In the genomic region with DNA sequence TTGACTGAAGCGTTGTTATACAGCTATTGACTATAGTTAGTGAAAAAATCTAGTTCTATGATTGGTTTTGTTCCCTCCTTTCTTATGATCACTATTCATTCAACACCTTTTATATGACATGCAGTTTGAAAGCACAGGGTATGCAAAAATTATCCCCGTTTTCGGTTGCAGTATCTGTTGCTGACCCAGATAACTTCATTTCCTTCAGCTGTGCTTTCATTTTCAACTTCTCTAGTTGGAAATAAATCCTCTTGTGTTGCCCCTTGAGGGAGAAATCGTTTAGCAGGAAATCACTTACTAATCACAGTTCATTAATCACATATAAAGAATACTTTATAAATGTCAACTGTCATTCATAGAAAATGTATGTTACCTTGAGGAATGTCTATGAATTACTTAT, we compare ENCODE assay signal across 9 cellular contexts. TPM values are rescaled to one million over a fixed set of nuclear protein-coding genes. Genes with fewer than 3 reads are reported as not detected.
DNase-seq lines count a peak whose midpoint lies in the region; ATAC-seq and TF ChIP-seq lines count a peak whose summit lies in the region.
"Had no signal": no experiment of that assay in that cellular context is flagged by ENCODE, and none has a peak within 500 bp of the region (broad histone marks: within the 10 kb centered on the region; RNA-seq: fewer than 3 reads in every experiment).

No MANE protein-coding gene starts in this region.

- peak overlapping the region; percentile 40 for H3K27ac Mint-ChIP-seq in activated T-helper 2 cell treated with anti-CD3 and anti-CD28 coated beads, Interferon-gamma antibody, Interleukin-2, Interleukin-4, amounts not matched to agents 10 μg/mL and 5 μg/mL and 100 μg/mL, durations not matched to agents 14 hours and 24 hours and 36 hours

- peaks cover 0 to 11% (median 2%) of the 10 kb centered on the region in 12 donors for H3K9me3 ChIP-seq in heart left ventricle
- H3K9me3 ChIP-seq in thoracic aorta: peaks cover 5% of the 10 kb centered on the region

- TF ChIP-seq POLR2A in heart left ventricle (IDR thresholded peaks at IDR 0.05): no peak

- intact Hi-C loops in heart left ventricle (cut with DNase I): loop anchor here in 3 of 10 donors (5.0 to 10.0 kb wide), 3 partner anchors 47 to 111 kb away; no protein-coding TSS in a partner anchor
- intact Hi-C loops in Right ventricle myocardium inferior (cut with DNase I): no loop called here
- intact Hi-C loops in activated T-helper 2 cell treated with anti-CD3 and anti-CD28 coated beads, Interferon-gamma antibody, Interleukin-2, Interleukin-4, amounts not matched to agents 10 μg/mL and 5 μg/mL and 100 μg/mL, durations not matched to agents 14 hours and 24 hours and 36 hours (cut with micrococcal nuclease): loop anchor here (2.0 to 5.0 kb wide), 3 partner anchors 25 to 117 kb away; no protein-coding TSS in a partner anchor

- H3K27ac ChIP-seq in heart left ventricle (peak overlapping the region in 11 of 12 donors; percentile 9 to 78 (median 24)), thoracic aorta (peak overlapping the region; percentile 75 to 84)

- H3K36me3 Mint-ChIP-seq in activated T-helper 2 cell treated with anti-CD3 and anti-CD28 coated beads, Interferon-gamma antibody, Interleukin-2, Interleukin-4, amounts not matched to agents 10 μg/mL and 5 μg/mL and 100 μg/mL, durations not matched to agents 14 hours and 24 hours and 36 hours (ENCODE audit: low read depth): peaks cover 36% of the 10 kb centered on the region

- H3K4me3 Mint-ChIP-seq in activated T-helper 2 cell treated with anti-CD3 and anti-CD28 coated beads, Interferon-gamma antibody, Interleukin-2, Interleukin-4, amounts not matched to agents 10 μg/mL and 5 μg/mL and 100 μg/mL, durations not matched to agents 14 hours and 24 hours and 36 hours (ENCODE audit: low read depth): peak overlapping the region; percentile 17

- TF ChIP-seq CTCF in heart left ventricle (IDR thresholded peaks at IDR 0.05) (no peak), thoracic aorta (IDR thresholded peaks at IDR 0.05) (no peak), GM13977 (IDR thresholded peaks at IDR 0.05; ENCODE audit: extremely low read depth, insufficient read depth, missing control alignments) (no peak)

- H3K27me3 Mint-ChIP-seq in activated T-helper 2 cell treated with anti-CD3 and anti-CD28 coated beads, Interferon-gamma antibody, Interleukin-2, Interleukin-4, amounts not matched to agents 10 μg/mL and 5 μg/mL and 100 μg/mL, durations not matched to agents 14 hours and 24 hours and 36 hours (ENCODE audit: low read depth): no peaks in the 10 kb centered on the region

- DNase-seq in heart left ventricle (no peak), Right ventricle myocardium inferior (ENCODE audit: missing footprints) (no peak), thoracic aorta (ENCODE audit: low spot score) (no peak), dedifferentiated amniotic fluid mesenchymal stem cell (ENCODE audit: extremely low spot score) (no peak), GM13977 (ENCODE audit: low spot score) (no peak), NCI-H1694 treated with DMSO at 0.1 percent for 48 hours (lab: John Stamatoyannopoulos, UW) (no peak)
- DNase-seq in activated T-helper 2 cell treated with anti-CD3 and anti-CD28 coated beads, Interferon-gamma antibody, Interleukin-2, Interleukin-4, amounts not matched to agents 10 μg/mL and 5 μg/mL and 100 μg/mL, durations not matched to agents 14 hours and 24 hours and 36 hours (ENCODE audit: low spot score): no peak
- DNase-seq: NCI-H748 treated with DMSO at 0.1 percent for 48 hours had no signal

- peaks cover 61% of the 10 kb centered on the region for H3K4me1 Mint-ChIP-seq in activated T-helper 2 cell treated with anti-CD3 and anti-CD28 coated beads, Interferon-gamma antibody, Interleukin-2, Interleukin-4, amounts not matched to agents 10 μg/mL and 5 μg/mL and 100 μg/mL, durations not matched to agents 14 hours and 24 hours and 36 hours (ENCODE audit: low read depth)

- H3K9me3 Mint-ChIP-seq in activated T-helper 2 cell treated with anti-CD3 and anti-CD28 coated beads, Interferon-gamma antibody, Interleukin-2, Interleukin-4, amounts not matched to agents 10 μg/mL and 5 μg/mL and 100 μg/mL, durations not matched to agents 14 hours and 24 hours and 36 hours: peaks cover 4% of the 10 kb centered on the region

- H3K27me3 ChIP-seq in heart left ventricle: no peaks in the 10 kb centered on the region
- H3K27me3 ChIP-seq in thoracic aorta (replicated peaks; ENCODE audit: insufficient read depth): no peaks in the 10 kb centered on the region

- in situ Hi-C loops in GM13977 (cut with MboI; ENCODE audit: low pct_unique_long_range_greater_than_20kb, low sequenced_read_pairs, unreplicated experiment): no loop called here

- H3K36me3 ChIP-seq in heart left ventricle (no peaks in the 10 kb centered on the region), thoracic aorta (peaks cover 3% of the 10 kb centered on the region)

- peak in 1 of 4 donors; percentile 19 for ATAC-seq in heart left ventricle
- ATAC-seq in Right ventricle myocardium inferior: no peak
- ATAC-seq in HG02938 (IDR thresholded peaks at IDR 0.05; ENCODE audit: unreplicated experiment): peak; percentile 79
- no peak for ATAC-seq in thoracic aorta (ENCODE audit: insufficient number of reproducible peaks, low FRiP score, low read depth)

- 27 to 42% (median 32%) methylated on average over 4 of the region's 4 CpGs for WGBS in heart left ventricle, 4 donors

- H3K4me1 ChIP-seq in heart left ventricle: peaks cover 3 to 86% (median 70%) of the 10 kb centered on the region in 12 donors
- peaks cover 81 to 84% of the 10 kb centered on the region in 2 donors for H3K4me1 ChIP-seq in thoracic aorta (ENCODE audit: control insufficient read depth in 1 of 2, low read depth in 2 of 2)

- H3K4me3 ChIP-seq in heart left ventricle (peak overlapping the region in 6 of 12 donors; percentile 6 to 26 (median 22)), thoracic aorta (peak overlapping the region; percentile 57)

RNA-seq across cellular contexts. Expression of a gene that starts 55.1 kb away (rescaled TPM):
- total RNA-seq in heart left ventricle (100 to 1,000 TPM; 156 to 416 (median 193) TPM), Right ventricle myocardium inferior (180 TPM), thoracic aorta (1,000 to 10,000 TPM in 1 of 2 donors, 100 to 1,000 TPM in 1; 783 to 1,062 TPM)
- 10 to 100 TPM; 46.8 to 64.7 TPM for polyA plus RNA-seq in heart left ventricle
- 230 and 244 TPM in 2 replicates for total RNA-seq in activated T-helper 2 cell treated with anti-CD3 and anti-CD28 coated beads, Interferon-gamma antibody, Interleukin-2, Interleukin-4, amounts not matched to agents 10 μg/mL and 5 μg/mL and 100 μg/mL, durations not matched to agents 14 hours and 24 hours and 36 hours
